ENCODE assay signal across 1 cellular context in the genomic region with DNA sequence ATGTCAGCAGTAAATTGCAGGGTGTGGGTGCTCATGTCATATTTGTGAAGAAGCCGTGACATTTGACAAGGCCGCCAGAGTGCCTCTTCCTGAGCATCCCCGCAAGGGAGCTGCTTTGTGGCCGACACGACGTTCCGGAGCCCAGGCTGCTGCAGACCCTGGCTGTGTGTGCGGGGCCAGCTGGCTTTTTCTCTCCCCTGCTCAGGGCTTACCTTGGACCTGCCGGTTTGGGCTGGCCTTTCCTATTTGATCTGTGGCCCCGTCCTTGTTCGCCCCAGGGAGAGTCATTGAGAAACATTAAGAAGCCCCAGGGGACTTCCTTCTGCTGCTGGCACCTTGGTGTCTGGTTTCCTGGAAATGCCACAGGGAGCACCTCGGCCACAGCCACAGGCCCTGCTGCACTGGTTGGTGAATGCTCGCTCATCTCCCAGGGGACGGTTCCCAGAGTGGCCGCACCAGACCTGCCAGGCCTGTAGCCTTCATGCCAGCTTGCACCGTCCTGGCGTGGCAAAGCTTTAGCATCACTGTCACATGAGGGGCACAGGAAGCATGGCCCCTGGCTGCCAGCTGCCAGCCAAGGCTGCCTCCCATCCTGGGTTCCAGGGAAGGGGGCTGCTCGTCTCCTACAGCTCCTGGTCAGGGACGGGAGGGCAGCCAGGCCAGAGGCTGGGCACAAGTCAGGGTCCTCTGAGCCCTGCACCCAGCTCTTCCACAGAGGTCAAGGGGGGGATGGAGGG.
TF ChIP-seq lines count a peak whose summit lies in the region.

No MANE protein-coding gene starts in this region.

TF ChIP-seq in H1, 55 proteins besides CTCF, POLR2A, EP300 and RAD21 (continued from another document):
- no peak for TF ChIP-seq KDM4A (IDR thresholded peaks at IDR 0.05; ENCODE audit: low read depth, low read length, severe bottlenecking)
- no peak for TF ChIP-seq SIX5 (IDR thresholded peaks at IDR 0.05; ENCODE audit: low read depth, low read length)
- TF ChIP-seq, protein P1, sequence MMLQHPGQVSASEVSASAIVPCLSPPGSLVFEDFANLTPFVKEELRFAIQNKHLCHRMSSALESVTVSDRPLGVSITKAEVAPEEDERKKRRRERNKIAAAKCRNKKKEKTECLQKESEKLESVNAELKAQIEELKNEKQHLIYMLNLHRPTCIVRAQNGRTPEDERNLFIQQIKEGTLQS (IDR thresholded peaks at IDR 0.05; ENCODE audit: insufficient read depth, low read depth, low read length): no peak
